ENCODE assay signal across 20 cellular contexts in genomic region chr6:167829513-167829912, GRCh38. TPM values are rescaled to one million over a fixed set of nuclear protein-coding genes. Genes with fewer than 3 reads are reported as not detected.
DNase-seq lines count a peak whose midpoint lies in the region; ATAC-seq, FAIRE-seq and TF ChIP-seq lines count a peak whose summit lies in the region.
"Had no signal": no experiment of that assay in that cellular context is flagged by ENCODE, and none has a peak within 500 bp of the region (broad histone marks: within the 10 kb centered on the region; RNA-seq: fewer than 3 reads in every experiment).

No MANE protein-coding gene starts in this region.

- no peak for FAIRE-seq in keratinocyte (lab: Jason Lieb, UNC)
- FAIRE-seq: A204.1, H1 had no signal

- H3K27ac Mint-ChIP-seq in activated naive CD8-positive, alpha-beta T cell treated with anti-CD3 and anti-CD28 coated beads, Interleukin-2, amount 10 ng/mL, durations not matched to agents 7 days and 5 days: no peak overlapping the region
- no peak overlapping the region for H3K27ac Mint-ChIP-seq in activated naive CD8-positive, alpha-beta T cell treated with anti-CD3 and anti-CD28 coated beads, Interleukin-2, amount 50 U/mL, for 24 hours
- H3K27ac Mint-ChIP-seq in activated T-helper 17 cell treated with anti-CD3 and anti-CD28 coated beads, Interleukin-2, amount 50 U/mL, for 72 hours: no peak overlapping the region
- H3K27ac Mint-ChIP-seq: activated CD4-positive, alpha-beta T cell treated with anti-CD3 and anti-CD28 coated beads, Interleukin-2, amount 10 ng/mL, durations not matched to agents 7 days and 5 days; CD14-positive monocyte had no signal

- H3K4me1 ChIP-seq in keratinocyte (ENCODE audit: control insufficient read depth, extremely low read depth, insufficient read depth, low read length) (peaks cover 47% of the 10 kb centered on the region), upper lobe of left lung (peaks cover 40 to 68% (median 52%) of the 10 kb centered on the region in 4 donors)

- H2AFZ ChIP-seq in keratinocyte (ENCODE audit: control insufficient read depth, low read length): no peak overlapping the region

- H3K27me3 ChIP-seq in keratinocyte (ENCODE audit: control insufficient read depth, extremely low read depth, insufficient read depth, low read length): no peaks in the 10 kb centered on the region
- H3K27me3 ChIP-seq in upper lobe of left lung: peaks cover 0 to 9% (median 4%) of the 10 kb centered on the region in 4 donors
- H3K27me3 ChIP-seq: tibial artery had no signal

- H3K4me3 ChIP-seq in keratinocyte (ENCODE audit: control insufficient read depth in 2 of 3, extremely low read depth in 1 of 3, insufficient read depth in 2 of 3, low read depth in 1 of 3, low read length in 3 of 3) (no peak overlapping the region), upper lobe of left lung (peak overlapping the region in 1 of 4 donors; percentile 81)
- H3K4me3 ChIP-seq: tibial artery had no signal

- H3K9me1 ChIP-seq in keratinocyte (ENCODE audit: control insufficient read depth, extremely low read depth, insufficient read depth, low read length): peaks cover 5% of the 10 kb centered on the region

- H3K4me3 Mint-ChIP-seq in activated naive CD8-positive, alpha-beta T cell treated with anti-CD3 and anti-CD28 coated beads, Interleukin-2, amount 10 ng/mL, durations not matched to agents 7 days and 5 days: peak overlapping the region; percentile 10
- H3K4me3 Mint-ChIP-seq in activated naive CD8-positive, alpha-beta T cell treated with anti-CD3 and anti-CD28 coated beads, Interleukin-2, amount 50 U/mL, for 24 hours: no peak overlapping the region
- H3K4me3 Mint-ChIP-seq in activated T-helper 17 cell treated with anti-CD3 and anti-CD28 coated beads, Interleukin-2, amount 50 U/mL, for 72 hours: peak overlapping the region; percentile 90
- H3K4me3 Mint-ChIP-seq: activated CD4-positive, alpha-beta T cell treated with anti-CD3 and anti-CD28 coated beads, Interleukin-2, amount 10 ng/mL, durations not matched to agents 7 days and 5 days had no signal

- peaks cover 7% of the 10 kb centered on the region for H3K36me3 Mint-ChIP-seq in activated naive CD8-positive, alpha-beta T cell treated with anti-CD3 and anti-CD28 coated beads, Interleukin-2, amount 10 ng/mL, durations not matched to agents 7 days and 5 days
- peaks cover 2% of the 10 kb centered on the region for H3K36me3 Mint-ChIP-seq in activated naive CD8-positive, alpha-beta T cell treated with anti-CD3 and anti-CD28 coated beads, Interleukin-2, amount 50 U/mL, for 24 hours (ENCODE audit: low read depth)
- peaks cover 25% of the 10 kb centered on the region for H3K36me3 Mint-ChIP-seq in activated T-helper 17 cell treated with anti-CD3 and anti-CD28 coated beads, Interleukin-2, amount 50 U/mL, for 72 hours (ENCODE audit: low read depth)

- H3K36me3 ChIP-seq in keratinocyte (ENCODE audit: control insufficient read depth in 2 of 2, extremely low read depth in 1 of 2, insufficient read depth in 2 of 2, low read length in 2 of 2) (no peaks in the 10 kb centered on the region), upper lobe of left lung (no peaks in the 10 kb centered on the region)
- H3K36me3 ChIP-seq: tibial artery had no signal

- H3K9ac ChIP-seq in keratinocyte (ENCODE audit: control insufficient read depth, extremely low read depth, insufficient read depth, low read length): peak overlapping the region; percentile 19

- peaks cover 68% of the 10 kb centered on the region for H3K79me2 ChIP-seq in keratinocyte (ENCODE audit: control insufficient read depth, insufficient read depth, low read length)

- no peak for ATAC-seq in activated naive CD8-positive, alpha-beta T cell treated with anti-CD3 and anti-CD28 coated beads, Interleukin-2, amount 10 ng/mL, durations not matched to agents 7 days and 5 days (ENCODE audit: low read depth)
- ATAC-seq in activated naive CD8-positive, alpha-beta T cell treated with anti-CD3 and anti-CD28 coated beads, Interleukin-2, amount 50 U/mL, for 24 hours: no peak
- ATAC-seq in activated T-helper 17 cell treated with anti-CD3 and anti-CD28 coated beads, Interleukin-2, amount 50 U/mL, for 72 hours (replicated peaks): no peak
- no peak for ATAC-seq in upper lobe of left lung (ENCODE audit: low FRiP score in 2 of 2)

- dilution Hi-C loops in keratinocyte (cut with MboI; ENCODE audit: extremely low pct_ligation_motif_present, low sequenced_read_pairs): no loop called here

- no peak for TF ChIP-seq CTCF in keratinocyte (optimal IDR thresholded peaks at IDR 0.05 in 1 of 3, IDR thresholded peaks at IDR 0.05 in 1 of 3, conservative IDR thresholded peaks at IDR 0.05 in 1 of 3; ENCODE audit: extremely low read depth in 1 of 3, insufficient read depth in 2 of 3, low read length in 3 of 3)
- no peak for TF ChIP-seq CTCF in upper lobe of left lung (IDR thresholded peaks at IDR 0.05)

- peaks cover 43% of the 10 kb centered on the region for H3K4me1 Mint-ChIP-seq in activated naive CD8-positive, alpha-beta T cell treated with anti-CD3 and anti-CD28 coated beads, Interleukin-2, amount 10 ng/mL, durations not matched to agents 7 days and 5 days
- H3K4me1 Mint-ChIP-seq in activated naive CD8-positive, alpha-beta T cell treated with anti-CD3 and anti-CD28 coated beads, Interleukin-2, amount 50 U/mL, for 24 hours: peaks cover 39% of the 10 kb centered on the region
- peaks cover 31% of the 10 kb centered on the region for H3K4me1 Mint-ChIP-seq in activated T-helper 17 cell treated with anti-CD3 and anti-CD28 coated beads, Interleukin-2, amount 50 U/mL, for 72 hours

- no peak for DNase-seq in activated naive CD8-positive, alpha-beta T cell treated with anti-CD3 and anti-CD28 coated beads, Interleukin-2, amount 10 ng/mL, durations not matched to agents 7 days and 5 days
- no peak for DNase-seq in activated naive CD8-positive, alpha-beta T cell treated with anti-CD3 and anti-CD28 coated beads, Interleukin-2, amount 50 U/mL, for 24 hours
- no peak for DNase-seq in keratinocyte (ENCODE audit: low read depth, low spot score)
- DNase-seq in upper lobe of left lung: no peak
- no peak for DNase-seq in stimulated activated CD4-positive, alpha-beta T cell treated with anti-CD3 and anti-CD28 coated beads, Interleukin-12 subunit alpha, Interleukin-12 subunit beta, amount 100 ng/mL, for 4 hours
- no peak for DNase-seq in COLO829 (ENCODE audit: low spot score)
- no peak for DNase-seq in dermis blood vessel endothelial cell
- DNase-seq: activated CD4-positive, alpha-beta T cell treated with anti-CD3 and anti-CD28 coated beads, Interleukin-2, amount 10 ng/mL, durations not matched to agents 7 days and 5 days; EL; islet precursor cell; mesendoderm; NCI-H2171; nucleus accumbens; stimulated activated CD4-positive, alpha-beta T cell treated with anti-CD3 and anti-CD28 coated beads, Interleukin-4, amount 100 ng/mL, for 24 hours; T-helper 9 cell; tibial artery had no signal

- POLR2A ChIA-PET in activated naive CD8-positive, alpha-beta T cell treated with anti-CD3 and anti-CD28 coated beads, Interleukin-2, amount 10 ng/mL, durations not matched to agents 7 days and 5 days (lab: Charles Lee): no interaction called here

- no peaks in the 10 kb centered on the region for H3K9me3 Mint-ChIP-seq in activated naive CD8-positive, alpha-beta T cell treated with anti-CD3 and anti-CD28 coated beads, Interleukin-2, amount 10 ng/mL, durations not matched to agents 7 days and 5 days
- H3K9me3 Mint-ChIP-seq in activated naive CD8-positive, alpha-beta T cell treated with anti-CD3 and anti-CD28 coated beads, Interleukin-2, amount 50 U/mL, for 24 hours: no peaks in the 10 kb centered on the region
- no peaks in the 10 kb centered on the region for H3K9me3 Mint-ChIP-seq in activated T-helper 17 cell treated with anti-CD3 and anti-CD28 coated beads, Interleukin-2, amount 50 U/mL, for 72 hours
- H3K9me3 Mint-ChIP-seq: activated CD4-positive, alpha-beta T cell treated with anti-CD3 and anti-CD28 coated beads, Interleukin-2, amount 10 ng/mL, durations not matched to agents 7 days and 5 days had no signal

- TF ChIP-seq EP300 in upper lobe of left lung (IDR thresholded peaks at IDR 0.05): no peak

- no peaks in the 10 kb centered on the region for H3K9me3 ChIP-seq in keratinocyte (ENCODE audit: control insufficient read depth, low read depth, low read length)
- H3K9me3 ChIP-seq in upper lobe of left lung: no peaks in the 10 kb centered on the region
- H3K9me3 ChIP-seq: tibial artery had no signal

- H4K20me1 ChIP-seq in keratinocyte (ENCODE audit: control insufficient read depth, extremely low read depth, insufficient read depth, low read length): peaks cover 6% of the 10 kb centered on the region

- H3K27ac ChIP-seq in keratinocyte (ENCODE audit: control insufficient read depth, insufficient read depth, low read length) (peak overlapping the region; percentile 48), upper lobe of left lung (peak overlapping the region in 3 of 4 donors; percentile 19 to 35 (median 20))
- H3K27ac ChIP-seq: tibial artery had no signal

- peaks cover 53% of the 10 kb centered on the region for H3K27me3 Mint-ChIP-seq in activated naive CD8-positive, alpha-beta T cell treated with anti-CD3 and anti-CD28 coated beads, Interleukin-2, amount 10 ng/mL, durations not matched to agents 7 days and 5 days
- H3K27me3 Mint-ChIP-seq in activated naive CD8-positive, alpha-beta T cell treated with anti-CD3 and anti-CD28 coated beads, Interleukin-2, amount 50 U/mL, for 24 hours: peaks cover 78% of the 10 kb centered on the region
- peaks cover 12% of the 10 kb centered on the region for H3K27me3 Mint-ChIP-seq in activated T-helper 17 cell treated with anti-CD3 and anti-CD28 coated beads, Interleukin-2, amount 50 U/mL, for 72 hours

- H3K4me2 ChIP-seq in keratinocyte (ENCODE audit: control insufficient read depth, extremely low read depth, insufficient read depth, low read depth, low read length): peak overlapping the region; percentile 93

- TF ChIP-seq POLR2A in upper lobe of left lung (IDR thresholded peaks at IDR 0.05): no peak

RNA-seq across cellular contexts. Expression of gene AFDN, which starts 2.8 kb away (rescaled TPM):
- total RNA-seq in activated naive CD8-positive, alpha-beta T cell treated with anti-CD3 and anti-CD28 coated beads, Interleukin-2, amount 10 ng/mL, durations not matched to agents 7 days and 5 days: 10 to 100 TPM; 29.9 to 37.7 TPM
- total RNA-seq in activated T-helper 17 cell treated with anti-CD3 and anti-CD28 coated beads, Interleukin-2, amount 50 U/mL, for 72 hours: 100 to 1,000 TPM in 1 of 2 donors, 10 to 100 TPM in 1; 56.3 to 107 TPM
- polyA plus RNA-seq in keratinocyte: 36.4 to 46.5 TPM (median 40.7 TPM) in 3 replicates
- 289 TPM for polyA plus RNA-seq in keratinocyte (2011; ENCODE audit: low read depth)
- 23.4 and 24.1 TPM in 2 replicates for polyA plus RNA-seq in keratinocyte (2011; cell fraction: cytosol; rRNA removed)
- polyA plus RNA-seq in keratinocyte (2011; cell fraction: nucleus; rRNA removed): 96.3 and 122 TPM in 2 replicates
- polyA plus RNA-seq in keratinocyte (2012; ENCODE audit: low replicate concordance): 46.0 and 83.8 TPM in 2 replicates
- 42.2 to 120 TPM (median 58.9 TPM) in 3 replicates for polyA minus RNA-seq in keratinocyte
- polyA minus RNA-seq in keratinocyte (2011; cell fraction: cytosol; rRNA and poly(A)+ RNA removed): 37.8 TPM
- 119 and 181 TPM in 2 replicates for polyA minus RNA-seq in keratinocyte (2011; cell fraction: nucleus; rRNA and poly(A)+ RNA removed)
- 100 to 1,000 TPM; 149 to 517 (median 265) TPM for total RNA-seq in upper lobe of left lung
- 166 and 169 TPM in 2 replicates for total RNA-seq in dermis blood vessel endothelial cell
